ENCODE assay signal across 2 cellular contexts in genomic region chr3:158693866-158694456, GRCh38. TPM values are rescaled to one million over a fixed set of nuclear protein-coding genes. Genes with fewer than 3 reads are reported as not detected.
"Had no signal": no experiment of that assay in that cellular context is flagged by ENCODE, and none has a peak within 500 bp of the region (broad histone marks: within the 10 kb centered on the region; RNA-seq: fewer than 3 reads in every experiment).

No MANE protein-coding gene starts in this region.

RNA-seq across cellular contexts. Expression of gene RARRES1, which starts 38.3 kb away (rescaled TPM):
- total RNA-seq: natural killer cell had no signal
- polyA plus RNA-seq: neural cell had no signal
